In the genomic region with DNA sequence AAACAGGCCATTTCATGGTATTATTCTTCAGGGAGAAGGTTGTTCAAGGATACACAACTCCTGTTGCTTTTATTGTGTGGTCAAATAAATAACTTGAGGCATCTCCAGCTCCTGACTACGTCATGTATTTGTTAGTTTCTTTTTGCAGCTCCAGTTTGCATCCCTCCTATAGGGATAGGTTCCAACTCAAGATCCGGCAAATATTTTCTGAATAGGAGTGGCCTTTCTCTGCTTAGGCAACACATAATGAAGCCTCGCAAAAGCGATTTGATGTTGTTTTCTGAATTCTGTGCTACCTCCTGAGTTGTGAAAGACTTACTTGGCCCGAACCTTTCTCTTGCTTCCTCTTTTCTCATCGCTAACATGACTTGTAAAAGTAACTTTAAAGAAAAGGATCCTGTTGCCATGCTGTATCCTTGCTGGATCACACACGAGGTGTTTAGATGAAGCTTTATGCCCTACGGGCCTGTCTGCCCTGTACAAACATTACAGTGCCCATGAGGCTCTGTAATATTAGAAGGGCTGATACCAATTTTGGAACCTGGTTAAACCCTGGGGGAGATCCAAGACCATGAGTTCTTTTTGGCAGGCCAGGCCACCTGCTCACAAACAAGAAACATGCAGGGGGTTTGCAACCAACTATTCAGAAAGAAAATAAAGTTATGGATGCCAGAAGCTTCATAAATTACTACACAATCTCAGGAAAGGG, we compare ENCODE assay signal across 2 cellular contexts.
TF ChIP-seq lines count a peak whose summit lies in the region.

No MANE protein-coding gene starts in this region.

TF ChIP-seq in GM23338, 12 proteins besides CTCF, POLR2A, EP300 and RAD21 (continues in another document):
- no peak for TF ChIP-seq ZNF114 (CRISPR knock-in tag; IDR thresholded peaks at IDR 0.05)
- no peak for TF ChIP-seq REST (IDR thresholded peaks at IDR 0.05; ENCODE audit: unreplicated experiment)
- no peak for TF ChIP-seq ZNF331 (CRISPR knock-in tag; IDR thresholded peaks at IDR 0.05; ENCODE audit: low read depth)
- no peak for TF ChIP-seq STAT1 (IDR thresholded peaks at IDR 0.05; ENCODE audit: unreplicated experiment)
- TF ChIP-seq EZH2phosphoT487 (IDR thresholded peaks at IDR 0.05; ENCODE audit: unreplicated experiment) = no peak
- no peak for TF ChIP-seq JUNB (IDR thresholded peaks at IDR 0.05; ENCODE audit: unreplicated experiment)
- no peak for TF ChIP-seq CREB1 (CRISPR knock-in tag; IDR thresholded peaks at IDR 0.05; ENCODE audit: low read depth)
- TF ChIP-seq, protein P1, sequence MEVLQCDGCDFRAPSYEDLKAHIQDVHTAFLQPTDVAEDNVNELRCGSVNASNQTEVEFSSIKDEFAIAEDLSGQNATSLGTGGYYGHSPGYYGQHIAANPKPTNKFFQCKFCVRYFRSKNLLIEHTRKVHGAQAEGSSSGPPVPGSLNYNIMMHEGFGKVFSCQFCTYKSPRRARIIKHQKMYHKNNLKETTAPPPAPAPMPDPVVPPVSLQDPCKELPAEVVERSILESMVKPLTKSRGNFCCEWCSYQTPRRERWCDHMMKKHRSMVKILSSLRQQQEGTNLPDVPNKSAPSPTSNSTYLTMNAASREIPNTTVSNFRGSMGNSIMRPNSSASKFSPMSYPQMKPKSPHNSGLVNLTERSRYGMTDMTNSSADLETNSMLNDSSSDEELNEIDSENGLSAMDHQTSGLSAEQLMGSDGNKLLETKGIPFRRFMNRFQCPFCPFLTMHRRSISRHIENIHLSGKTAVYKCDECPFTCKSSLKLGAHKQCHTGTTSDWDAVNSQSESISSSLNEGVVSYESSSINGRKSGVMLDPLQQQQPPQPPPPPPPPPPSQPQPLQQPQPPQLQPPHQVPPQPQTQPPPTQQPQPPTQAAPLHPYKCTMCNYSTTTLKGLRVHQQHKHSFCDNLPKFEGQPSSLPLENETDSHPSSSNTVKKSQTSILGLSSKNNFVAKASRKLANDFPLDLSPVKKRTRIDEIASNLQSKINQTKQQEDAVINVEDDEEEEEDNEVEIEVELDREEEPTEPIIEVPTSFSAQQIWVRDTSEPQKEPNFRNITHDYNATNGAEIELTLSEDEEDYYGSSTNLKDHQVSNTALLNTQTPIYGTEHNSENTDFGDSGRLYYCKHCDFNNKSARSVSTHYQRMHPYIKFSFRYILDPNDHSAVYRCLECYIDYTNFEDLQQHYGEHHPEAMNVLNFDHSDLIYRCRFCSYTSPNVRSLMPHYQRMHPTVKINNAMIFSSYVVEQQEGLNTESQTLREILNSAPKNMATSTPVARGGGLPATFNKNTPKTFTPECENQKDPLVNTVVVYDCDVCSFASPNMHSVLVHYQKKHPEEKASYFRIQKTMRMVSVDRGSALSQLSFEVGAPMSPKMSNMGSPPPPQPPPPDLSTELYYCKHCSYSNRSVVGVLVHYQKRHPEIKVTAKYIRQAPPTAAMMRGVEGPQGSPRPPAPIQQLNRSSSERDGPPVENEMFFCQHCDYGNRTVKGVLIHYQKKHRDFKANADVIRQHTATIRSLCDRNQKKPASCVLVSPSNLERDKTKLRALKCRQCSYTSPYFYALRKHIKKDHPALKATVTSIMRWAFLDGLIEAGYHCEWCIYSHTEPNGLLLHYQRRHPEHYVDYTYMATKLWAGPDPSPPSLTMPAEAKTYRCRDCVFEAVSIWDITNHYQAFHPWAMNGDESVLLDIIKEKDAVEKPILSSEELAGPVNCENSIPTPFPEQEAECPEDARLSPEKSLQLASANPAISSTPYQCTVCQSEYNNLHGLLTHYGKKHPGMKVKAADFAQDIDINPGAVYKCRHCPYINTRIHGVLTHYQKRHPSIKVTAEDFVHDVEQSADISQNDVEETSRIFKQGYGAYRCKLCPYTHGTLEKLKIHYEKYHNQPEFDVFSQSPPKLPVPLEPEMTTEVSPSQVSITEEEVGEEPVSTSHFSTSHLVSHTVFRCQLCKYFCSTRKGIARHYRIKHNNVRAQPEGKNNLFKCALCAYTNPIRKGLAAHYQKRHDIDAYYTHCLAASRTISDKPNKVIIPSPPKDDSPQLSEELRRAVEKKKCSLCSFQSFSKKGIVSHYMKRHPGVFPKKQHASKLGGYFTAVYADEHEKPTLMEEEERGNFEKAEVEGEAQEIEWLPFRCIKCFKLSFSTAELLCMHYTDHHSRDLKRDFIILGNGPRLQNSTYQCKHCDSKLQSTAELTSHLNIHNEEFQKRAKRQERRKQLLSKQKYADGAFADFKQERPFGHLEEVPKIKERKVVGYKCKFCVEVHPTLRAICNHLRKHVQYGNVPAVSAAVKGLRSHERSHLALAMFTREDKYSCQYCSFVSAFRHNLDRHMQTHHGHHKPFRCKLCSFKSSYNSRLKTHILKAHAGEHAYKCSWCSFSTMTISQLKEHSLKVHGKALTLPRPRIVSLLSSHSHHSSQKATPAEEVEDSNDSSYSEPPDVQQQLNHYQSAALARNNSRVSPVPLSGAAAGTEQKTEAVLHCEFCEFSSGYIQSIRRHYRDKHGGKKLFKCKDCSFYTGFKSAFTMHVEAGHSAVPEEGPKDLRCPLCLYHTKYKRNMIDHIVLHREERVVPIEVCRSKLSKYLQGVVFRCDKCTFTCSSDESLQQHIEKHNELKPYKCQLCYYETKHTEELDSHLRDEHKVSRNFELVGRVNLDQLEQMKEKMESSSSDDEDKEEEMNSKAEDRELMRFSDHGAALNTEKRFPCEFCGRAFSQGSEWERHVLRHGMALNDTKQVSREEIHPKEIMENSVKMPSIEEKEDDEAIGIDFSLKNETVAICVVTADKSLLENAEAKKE (CRISPR knock-in tag; IDR thresholded peaks at IDR 0.05) = no peak
- TF ChIP-seq NANOG (IDR thresholded peaks at IDR 0.05; ENCODE audit: borderline replicate concordance) = no peak
- TF ChIP-seq POLR2AphosphoS5 (IDR thresholded peaks at IDR 0.05; ENCODE audit: low read depth) = no peak
- no peak for TF ChIP-seq EZH2 (IDR thresholded peaks at IDR 0.05; ENCODE audit: low read depth, unreplicated experiment)

TF ChIP-seq in H1, 55 proteins besides CTCF, POLR2A, EP300 and RAD21:
- TF ChIP-seq, protein P2, sequence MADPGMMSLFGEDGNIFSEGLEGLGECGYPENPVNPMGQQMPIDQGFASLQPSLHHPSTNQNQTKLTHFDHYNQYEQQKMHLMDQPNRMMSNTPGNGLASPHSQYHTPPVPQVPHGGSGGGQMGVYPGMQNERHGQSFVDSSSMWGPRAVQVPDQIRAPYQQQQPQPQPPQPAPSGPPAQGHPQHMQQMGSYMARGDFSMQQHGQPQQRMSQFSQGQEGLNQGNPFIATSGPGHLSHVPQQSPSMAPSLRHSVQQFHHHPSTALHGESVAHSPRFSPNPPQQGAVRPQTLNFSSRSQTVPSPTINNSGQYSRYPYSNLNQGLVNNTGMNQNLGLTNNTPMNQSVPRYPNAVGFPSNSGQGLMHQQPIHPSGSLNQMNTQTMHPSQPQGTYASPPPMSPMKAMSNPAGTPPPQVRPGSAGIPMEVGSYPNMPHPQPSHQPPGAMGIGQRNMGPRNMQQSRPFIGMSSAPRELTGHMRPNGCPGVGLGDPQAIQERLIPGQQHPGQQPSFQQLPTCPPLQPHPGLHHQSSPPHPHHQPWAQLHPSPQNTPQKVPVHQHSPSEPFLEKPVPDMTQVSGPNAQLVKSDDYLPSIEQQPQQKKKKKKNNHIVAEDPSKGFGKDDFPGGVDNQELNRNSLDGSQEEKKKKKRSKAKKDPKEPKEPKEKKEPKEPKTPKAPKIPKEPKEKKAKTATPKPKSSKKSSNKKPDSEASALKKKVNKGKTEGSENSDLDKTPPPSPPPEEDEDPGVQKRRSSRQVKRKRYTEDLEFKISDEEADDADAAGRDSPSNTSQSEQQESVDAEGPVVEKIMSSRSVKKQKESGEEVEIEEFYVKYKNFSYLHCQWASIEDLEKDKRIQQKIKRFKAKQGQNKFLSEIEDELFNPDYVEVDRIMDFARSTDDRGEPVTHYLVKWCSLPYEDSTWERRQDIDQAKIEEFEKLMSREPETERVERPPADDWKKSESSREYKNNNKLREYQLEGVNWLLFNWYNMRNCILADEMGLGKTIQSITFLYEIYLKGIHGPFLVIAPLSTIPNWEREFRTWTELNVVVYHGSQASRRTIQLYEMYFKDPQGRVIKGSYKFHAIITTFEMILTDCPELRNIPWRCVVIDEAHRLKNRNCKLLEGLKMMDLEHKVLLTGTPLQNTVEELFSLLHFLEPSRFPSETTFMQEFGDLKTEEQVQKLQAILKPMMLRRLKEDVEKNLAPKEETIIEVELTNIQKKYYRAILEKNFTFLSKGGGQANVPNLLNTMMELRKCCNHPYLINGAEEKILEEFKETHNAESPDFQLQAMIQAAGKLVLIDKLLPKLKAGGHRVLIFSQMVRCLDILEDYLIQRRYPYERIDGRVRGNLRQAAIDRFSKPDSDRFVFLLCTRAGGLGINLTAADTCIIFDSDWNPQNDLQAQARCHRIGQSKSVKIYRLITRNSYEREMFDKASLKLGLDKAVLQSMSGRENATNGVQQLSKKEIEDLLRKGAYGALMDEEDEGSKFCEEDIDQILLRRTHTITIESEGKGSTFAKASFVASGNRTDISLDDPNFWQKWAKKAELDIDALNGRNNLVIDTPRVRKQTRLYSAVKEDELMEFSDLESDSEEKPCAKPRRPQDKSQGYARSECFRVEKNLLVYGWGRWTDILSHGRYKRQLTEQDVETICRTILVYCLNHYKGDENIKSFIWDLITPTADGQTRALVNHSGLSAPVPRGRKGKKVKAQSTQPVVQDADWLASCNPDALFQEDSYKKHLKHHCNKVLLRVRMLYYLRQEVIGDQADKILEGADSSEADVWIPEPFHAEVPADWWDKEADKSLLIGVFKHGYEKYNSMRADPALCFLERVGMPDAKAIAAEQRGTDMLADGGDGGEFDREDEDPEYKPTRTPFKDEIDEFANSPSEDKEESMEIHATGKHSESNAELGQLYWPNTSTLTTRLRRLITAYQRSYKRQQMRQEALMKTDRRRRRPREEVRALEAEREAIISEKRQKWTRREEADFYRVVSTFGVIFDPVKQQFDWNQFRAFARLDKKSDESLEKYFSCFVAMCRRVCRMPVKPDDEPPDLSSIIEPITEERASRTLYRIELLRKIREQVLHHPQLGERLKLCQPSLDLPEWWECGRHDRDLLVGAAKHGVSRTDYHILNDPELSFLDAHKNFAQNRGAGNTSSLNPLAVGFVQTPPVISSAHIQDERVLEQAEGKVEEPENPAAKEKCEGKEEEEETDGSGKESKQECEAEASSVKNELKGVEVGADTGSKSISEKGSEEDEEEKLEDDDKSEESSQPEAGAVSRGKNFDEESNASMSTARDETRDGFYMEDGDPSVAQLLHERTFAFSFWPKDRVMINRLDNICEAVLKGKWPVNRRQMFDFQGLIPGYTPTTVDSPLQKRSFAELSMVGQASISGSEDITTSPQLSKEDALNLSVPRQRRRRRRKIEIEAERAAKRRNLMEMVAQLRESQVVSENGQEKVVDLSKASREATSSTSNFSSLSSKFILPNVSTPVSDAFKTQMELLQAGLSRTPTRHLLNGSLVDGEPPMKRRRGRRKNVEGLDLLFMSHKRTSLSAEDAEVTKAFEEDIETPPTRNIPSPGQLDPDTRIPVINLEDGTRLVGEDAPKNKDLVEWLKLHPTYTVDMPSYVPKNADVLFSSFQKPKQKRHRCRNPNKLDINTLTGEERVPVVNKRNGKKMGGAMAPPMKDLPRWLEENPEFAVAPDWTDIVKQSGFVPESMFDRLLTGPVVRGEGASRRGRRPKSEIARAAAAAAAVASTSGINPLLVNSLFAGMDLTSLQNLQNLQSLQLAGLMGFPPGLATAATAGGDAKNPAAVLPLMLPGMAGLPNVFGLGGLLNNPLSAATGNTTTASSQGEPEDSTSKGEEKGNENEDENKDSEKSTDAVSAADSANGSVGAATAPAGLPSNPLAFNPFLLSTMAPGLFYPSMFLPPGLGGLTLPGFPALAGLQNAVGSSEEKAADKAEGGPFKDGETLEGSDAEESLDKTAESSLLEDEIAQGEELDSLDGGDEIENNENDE (IDR thresholded peaks at IDR 0.05; ENCODE audit: insufficient replicate concordance, low read length) = no peak
- no peak for TF ChIP-seq KDM1A (IDR thresholded peaks at IDR 0.05; ENCODE audit: borderline replicate concordance, low read length)
- TF ChIP-seq YY1 (IDR thresholded peaks at IDR 0.05; ENCODE audit: low read depth, low read length) = no peak
